ENCODE assay signal across 8 cellular contexts in the genomic region with DNA sequence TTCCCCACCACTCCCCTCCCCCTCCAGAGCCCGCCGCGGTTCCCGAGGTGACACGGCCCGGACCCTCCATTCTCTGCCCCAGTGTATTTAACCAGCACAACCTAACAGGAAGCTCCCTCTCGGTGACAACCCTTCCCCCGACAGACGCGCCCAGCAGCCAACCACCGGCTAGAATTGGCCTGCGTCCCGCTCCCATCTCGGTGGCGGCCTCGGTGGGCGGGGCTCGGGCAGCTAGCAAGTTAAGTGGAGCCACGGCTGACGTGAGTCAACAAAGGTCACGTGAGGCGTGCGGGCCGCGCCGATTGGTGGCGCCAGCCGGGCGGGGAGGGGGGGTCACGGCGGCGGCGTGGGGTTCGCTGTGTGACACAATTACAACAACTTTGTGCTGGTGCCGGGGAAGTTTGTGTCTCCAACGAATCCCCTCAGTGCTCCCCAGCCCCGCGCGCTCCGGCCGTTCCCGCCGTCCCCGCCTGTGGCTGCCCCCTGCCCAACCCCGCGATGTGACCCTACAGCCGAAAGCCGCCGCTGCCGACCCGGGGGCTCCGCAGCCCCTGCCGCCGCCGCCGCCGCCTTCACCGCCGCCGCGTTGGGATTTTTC. TPM values are rescaled to one million over a fixed set of nuclear protein-coding genes. Genes with fewer than 3 reads are reported as not detected.
DNase-seq lines count a peak whose midpoint lies in the region; ATAC-seq and TF ChIP-seq lines count a peak whose summit lies in the region.

A gene (plus strand): TSS at position 372 of the 598 bp plus-strand sequence. CDS start 364 bp downstream, outside the sequence.

- H3K27ac ChIP-seq in A673 (ENCODE audit: low read depth, low read length, poor library complexity, severe bottlenecking) (peak within 1 kb of the TSS; percentile 98), WERI-Rb-1 (peak within 1 kb of the TSS; percentile 98), mammary epithelial cell (ENCODE audit: insufficient read depth, low read depth, low read length) (peak within 1 kb of the TSS; percentile 92), iPS-20b (ENCODE audit: low read length) (no peak within 1 kb of the TSS), skin epidermis (peak within 1 kb of the TSS; percentile 91 to 99 (median 97))

- H4K20me1 ChIP-seq in mammary epithelial cell (ENCODE audit: insufficient read depth, low read length): no peaks in the 10 kb centered on the region

- TF ChIP-seq CTCF in A673 (conservative IDR thresholded peaks at IDR 0.05; ENCODE audit: low read depth, low read length) (no peak), WERI-Rb-1 (IDR thresholded peaks at IDR 0.05; ENCODE audit: low read depth, low read length) (no peak), mammary epithelial cell (conservative IDR thresholded peaks at IDR 0.05 in 1 of 2, IDR thresholded peaks at IDR 0.05 in 1 of 2; ENCODE audit: extremely low read depth in 1 of 2, insufficient read depth in 1 of 2, low read depth in 1 of 2, low read length in 2 of 2) (no peak)

- intact Hi-C loops in A673 (cut with micrococcal nuclease; ENCODE audit: unreplicated experiment): loop anchor here (5.0 to 10.0 kb wide), 2 partner anchors 199 to 328 kb away; a partner anchor contains a TSS
- intact Hi-C loops in mammary epithelial cell (cut with micrococcal nuclease): loop anchor here (2.0 to 10.0 kb wide), 4 partner anchors 78 to 1216 kb away; a partner anchor contains a TSS

- H3K9me3 ChIP-seq in A673 (ENCODE audit: low read depth, low read length, poor library complexity, severe bottlenecking) (no peaks in the 10 kb centered on the region), WERI-Rb-1 (ENCODE audit: severe bottlenecking) (no peaks in the 10 kb centered on the region), mammary epithelial cell (replicated peaks; ENCODE audit: insufficient read depth, low read length) (no peaks in the 10 kb centered on the region), iPS-20b (ENCODE audit: insufficient read depth, low read depth, low read length) (no peaks in the 10 kb centered on the region)

- DNase-seq in A673 (ENCODE audit: low spot score) (peak; percentile 99), NCI-H2196 (lab: John Stamatoyannopoulos, UW; ENCODE audit: unreplicated experiment) (peak; percentile 88), WERI-Rb-1 (peak; percentile 100), mammary epithelial cell (peak; percentile 99)

- BruUV-seq in A673 (replicated peaks; lab: Mats Ljungman, UMichigan) (no TSS peak), mammary epithelial cell (replicated peaks; lab: Mats Ljungman, UMichigan) (no TSS peak)

- no CpG with 5 or more reads among the region's 61 CpGs for WGBS in mammary epithelial cell (ENCODE audit: low coverage, missing lambda C conversion rate)

- peaks cover 61% of the 10 kb centered on the region for H3K79me2 ChIP-seq in mammary epithelial cell (ENCODE audit: insufficient read depth, low read length)

- peak within 1 kb of the TSS; percentile 93 for H3K9ac ChIP-seq in mammary epithelial cell (ENCODE audit: insufficient read depth, low read length)
- peak within 1 kb of the TSS; percentile 91 for H3K9ac ChIP-seq in iPS-20b (ENCODE audit: low read depth, low read length)

- H2AFZ ChIP-seq in mammary epithelial cell (ENCODE audit: low read depth, low read length): peak within 1 kb of the TSS; percentile 95

- H3K36me3 ChIP-seq in A673 (ENCODE audit: insufficient read depth, low read length, poor library complexity, severe bottlenecking) (peaks cover 5% of the 10 kb centered on the region), WERI-Rb-1 (peaks cover 23% of the 10 kb centered on the region), mammary epithelial cell (ENCODE audit: insufficient read depth, low read length) (no peaks in the 10 kb centered on the region), iPS-20b (ENCODE audit: insufficient read depth, low read depth, low read length) (peaks cover 4% of the 10 kb centered on the region; the same call in 1 of the 2 replicates)

- ATAC-seq in GM18868 (IDR thresholded peaks at IDR 0.05; ENCODE audit: unreplicated experiment) (peak; percentile 87), HG03108 (IDR thresholded peaks at IDR 0.05; ENCODE audit: unreplicated experiment) (peak; percentile 88)

- peak within 1 kb of the TSS; percentile 93 for H3K4me2 ChIP-seq in mammary epithelial cell (ENCODE audit: insufficient read depth, low read depth, low read length)

- peaks cover 12% of the 10 kb centered on the region for H3K4me1 ChIP-seq in A673 (ENCODE audit: insufficient read depth, low read length, poor library complexity, severe bottlenecking)
- peaks cover 8% of the 10 kb centered on the region for H3K4me1 ChIP-seq in mammary epithelial cell (ENCODE audit: insufficient read depth, low read length)
- H3K4me1 ChIP-seq in iPS-20b (ENCODE audit: insufficient read depth, low read length): no peaks in the 10 kb centered on the region; the same call in 1 of the 2 replicates

- H3K4me3 ChIP-seq in A673 (ENCODE audit: low read depth, low read length, poor library complexity, severe bottlenecking): peak within 1 kb of the TSS; percentile 97
- H3K4me3 ChIP-seq in WERI-Rb-1 (ENCODE audit: low read depth, low read length): peak within 1 kb of the TSS; percentile 97
- H3K4me3 ChIP-seq in mammary epithelial cell (replicated peaks in 1 of 3; ENCODE audit: insufficient read depth in 1 of 3, low read depth in 2 of 3, low read length in 3 of 3): peak within 1 kb of the TSS; percentile 78 to 100 (median 83)
- H3K4me3 ChIP-seq in iPS-20b (ENCODE audit: low read length): peak within 1 kb of the TSS; percentile 87
- H3K4me3 ChIP-seq in skin epidermis: peak within 1 kb of the TSS; percentile 62 to 87 (median 72)

- H3K27me3 ChIP-seq in A673 (replicated peaks; ENCODE audit: insufficient read depth, low read depth, low read length, poor library complexity): no peaks in the 10 kb centered on the region
- H3K27me3 ChIP-seq in WERI-Rb-1 (ENCODE audit: insufficient read depth, low read depth, severe bottlenecking): no peaks in the 10 kb centered on the region
- H3K27me3 ChIP-seq in mammary epithelial cell (ENCODE audit: insufficient read depth, low read length): no peaks in the 10 kb centered on the region
- no peaks in the 10 kb centered on the region for H3K27me3 ChIP-seq in iPS-20b (ENCODE audit: insufficient read depth, low read length)

- dilution Hi-C loops in mammary epithelial cell (cut with HindIII; ENCODE audit: low sequenced_read_pairs): no loop called here

- POLR2A ChIA-PET in A673 (lab: Charles Lee; ENCODE audit: low non-redundant PET): interaction anchor here (0.6 to 1.0 kb wide), 3 partner anchors 10 to 92 kb away, joined by 3 to 31 read pairs (median 17); no protein-coding TSS in a partner anchor

- in situ Hi-C loops in mammary epithelial cell (cut with MboI; ENCODE audit: low sequenced_read_pairs in 2 of 2): no loop called here

- CTCF ChIA-PET in A673 (lab: Charles Lee) (interaction anchor here (0.7 kb wide), 1 partner anchor 199 kb away, joined by 5 read pairs; no protein-coding TSS in a partner anchor), mammary epithelial cell (lab: Charles Lee; ENCODE audit: low non-redundant PET) (interaction anchor here (0.6 kb wide), 1 partner anchor 32 kb away, joined by 30 read pairs; no protein-coding TSS in a partner anchor)

RNA-seq across cellular contexts. Expression of the gene that starts here (rescaled TPM):
- total RNA-seq in A673 (2021): 37.0 and 40.9 TPM in 2 replicates
- 10 to 100 TPM; 45.4 to 46.8 TPM for total RNA-seq in mammary epithelial cell
- 18.9 TPM for polyA plus RNA-seq in mammary epithelial cell
- polyA minus RNA-seq in mammary epithelial cell: 47.4 TPM
